In the genomic region with DNA sequence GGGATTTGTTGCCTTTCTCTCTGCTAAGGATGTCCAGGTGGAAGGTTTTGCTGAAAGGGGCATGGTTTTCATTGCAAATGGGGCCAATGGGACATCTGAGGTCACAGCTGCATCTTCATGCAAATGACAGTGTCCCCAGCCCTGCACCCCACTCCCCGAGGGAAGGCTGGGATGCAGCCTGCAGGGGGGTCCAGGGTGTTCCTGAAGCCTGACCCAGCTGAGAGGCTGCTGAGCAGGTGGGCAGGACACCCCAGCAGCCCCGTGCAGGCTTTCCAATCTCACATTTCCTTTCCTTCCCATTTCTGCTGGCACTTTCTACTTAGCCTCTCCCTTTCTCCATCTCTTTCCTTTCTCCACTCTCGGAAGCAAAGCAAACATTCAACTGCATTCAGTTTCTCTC, we compare ENCODE assay signal across 1 cellular context.
TF ChIP-seq lines count a peak whose summit lies in the region.

No MANE protein-coding gene starts in this region.

TF ChIP-seq in A549, 52 proteins besides CTCF, POLR2A, EP300 and RAD21 (continued from another document):
- TF ChIP-seq HOXB13 (CRISPR knock-in tag; IDR thresholded peaks at IDR 0.05; ENCODE audit: low read depth): no peak
- TF ChIP-seq ZFP36 (IDR thresholded peaks at IDR 0.05; ENCODE audit: borderline replicate concordance, partially characterized antibody): no peak
- TF ChIP-seq, protein P1, sequence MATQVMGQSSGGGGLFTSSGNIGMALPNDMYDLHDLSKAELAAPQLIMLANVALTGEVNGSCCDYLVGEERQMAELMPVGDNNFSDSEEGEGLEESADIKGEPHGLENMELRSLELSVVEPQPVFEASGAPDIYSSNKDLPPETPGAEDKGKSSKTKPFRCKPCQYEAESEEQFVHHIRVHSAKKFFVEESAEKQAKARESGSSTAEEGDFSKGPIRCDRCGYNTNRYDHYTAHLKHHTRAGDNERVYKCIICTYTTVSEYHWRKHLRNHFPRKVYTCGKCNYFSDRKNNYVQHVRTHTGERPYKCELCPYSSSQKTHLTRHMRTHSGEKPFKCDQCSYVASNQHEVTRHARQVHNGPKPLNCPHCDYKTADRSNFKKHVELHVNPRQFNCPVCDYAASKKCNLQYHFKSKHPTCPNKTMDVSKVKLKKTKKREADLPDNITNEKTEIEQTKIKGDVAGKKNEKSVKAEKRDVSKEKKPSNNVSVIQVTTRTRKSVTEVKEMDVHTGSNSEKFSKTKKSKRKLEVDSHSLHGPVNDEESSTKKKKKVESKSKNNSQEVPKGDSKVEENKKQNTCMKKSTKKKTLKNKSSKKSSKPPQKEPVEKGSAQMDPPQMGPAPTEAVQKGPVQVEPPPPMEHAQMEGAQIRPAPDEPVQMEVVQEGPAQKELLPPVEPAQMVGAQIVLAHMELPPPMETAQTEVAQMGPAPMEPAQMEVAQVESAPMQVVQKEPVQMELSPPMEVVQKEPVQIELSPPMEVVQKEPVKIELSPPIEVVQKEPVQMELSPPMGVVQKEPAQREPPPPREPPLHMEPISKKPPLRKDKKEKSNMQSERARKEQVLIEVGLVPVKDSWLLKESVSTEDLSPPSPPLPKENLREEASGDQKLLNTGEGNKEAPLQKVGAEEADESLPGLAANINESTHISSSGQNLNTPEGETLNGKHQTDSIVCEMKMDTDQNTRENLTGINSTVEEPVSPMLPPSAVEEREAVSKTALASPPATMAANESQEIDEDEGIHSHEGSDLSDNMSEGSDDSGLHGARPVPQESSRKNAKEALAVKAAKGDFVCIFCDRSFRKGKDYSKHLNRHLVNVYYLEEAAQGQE (IDR thresholded peaks at IDR 0.05): no peak
- TF ChIP-seq, protein P2, sequence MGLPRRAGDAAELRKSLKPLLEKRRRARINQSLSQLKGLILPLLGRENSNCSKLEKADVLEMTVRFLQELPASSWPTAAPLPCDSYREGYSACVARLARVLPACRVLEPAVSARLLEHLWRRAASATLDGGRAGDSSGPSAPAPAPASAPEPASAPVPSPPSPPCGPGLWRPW (IDR thresholded peaks at IDR 0.05): no peak
- TF ChIP-seq HDAC2 (IDR thresholded peaks at IDR 0.05): no peak
- no peak for TF ChIP-seq MAFK (IDR thresholded peaks at IDR 0.05; ENCODE audit: partially characterized antibody)
- TF ChIP-seq NFE2L2 (conservative IDR thresholded peaks at IDR 0.05; ENCODE audit: low read length): no peak
- TF ChIP-seq NPAS2 (CRISPR knock-in tag; IDR thresholded peaks at IDR 0.05; ENCODE audit: borderline replicate concordance): no peak
- TF ChIP-seq POLR2AphosphoS2 (conservative IDR thresholded peaks at IDR 0.05; ENCODE audit: low read length): no peak
- TF ChIP-seq GATA3 (IDR thresholded peaks at IDR 0.05; ENCODE audit: borderline replicate concordance): no peak
- TF ChIP-seq TP53 (CRISPR knock-in tag; IDR thresholded peaks at IDR 0.05): no peak
- TF ChIP-seq, protein P3, sequence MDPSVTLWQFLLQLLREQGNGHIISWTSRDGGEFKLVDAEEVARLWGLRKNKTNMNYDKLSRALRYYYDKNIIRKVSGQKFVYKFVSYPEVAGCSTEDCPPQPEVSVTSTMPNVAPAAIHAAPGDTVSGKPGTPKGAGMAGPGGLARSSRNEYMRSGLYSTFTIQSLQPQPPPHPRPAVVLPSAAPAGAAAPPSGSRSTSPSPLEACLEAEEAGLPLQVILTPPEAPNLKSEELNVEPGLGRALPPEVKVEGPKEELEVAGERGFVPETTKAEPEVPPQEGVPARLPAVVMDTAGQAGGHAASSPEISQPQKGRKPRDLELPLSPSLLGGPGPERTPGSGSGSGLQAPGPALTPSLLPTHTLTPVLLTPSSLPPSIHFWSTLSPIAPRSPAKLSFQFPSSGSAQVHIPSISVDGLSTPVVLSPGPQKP (IDR thresholded peaks at IDR 0.05; ENCODE audit: low read depth, low read length): no peak
